11 cellular contexts compared by ENCODE assay signal in the genomic region with DNA sequence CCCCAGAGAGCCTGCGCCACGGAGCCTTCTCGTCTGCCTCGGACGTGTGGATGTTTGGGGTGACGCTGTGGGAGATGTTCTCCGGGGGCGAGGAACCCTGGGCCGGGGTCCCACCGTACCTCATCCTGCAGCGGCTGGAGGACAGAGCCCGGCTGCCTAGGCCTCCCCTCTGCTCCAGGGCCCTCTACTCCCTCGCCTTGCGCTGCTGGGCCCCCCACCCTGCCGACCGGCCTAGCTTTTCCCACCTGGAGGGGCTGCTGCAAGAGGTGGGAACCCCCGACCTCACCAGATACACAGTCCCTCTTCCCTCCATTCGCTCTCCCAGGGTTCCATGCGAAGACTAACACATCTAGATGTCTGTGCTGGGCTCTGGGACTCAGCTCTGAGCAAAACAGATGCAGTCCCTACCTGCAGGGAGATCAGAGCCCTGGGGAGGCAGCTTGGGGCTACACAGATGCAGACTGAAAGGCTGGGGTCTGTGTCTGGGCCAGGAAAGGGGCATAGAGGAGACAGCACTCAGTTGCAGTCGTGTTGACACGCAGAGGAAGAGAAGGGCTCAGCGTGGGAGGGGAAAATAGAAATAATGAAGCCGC. TPM values are rescaled to one million over a fixed set of nuclear protein-coding genes. Genes with fewer than 3 reads are reported as not detected.
DNase-seq lines count a peak whose midpoint lies in the region; ATAC-seq, FAIRE-seq and TF ChIP-seq lines count a peak whose summit lies in the region.
"Had no signal": no experiment of that assay in that cellular context is flagged by ENCODE, and none has a peak within 500 bp of the region (broad histone marks: within the 10 kb centered on the region; RNA-seq: fewer than 3 reads in every experiment).

No MANE protein-coding gene starts in this region.

- H4K20me1 ChIP-seq in astrocyte (ENCODE audit: insufficient read depth, low read length), result peaks cover 15% of the 10 kb centered on the region

- ATAC-seq in right cardiac atrium (peak in 1 of 2 donors; percentile 1), HG03571 (IDR thresholded peaks at IDR 0.05; ENCODE audit: unreplicated experiment) (no peak)

- H3K36me3 Mint-ChIP-seq in astrocyte (ENCODE audit: low read depth, unreplicated experiment), result peaks cover 9% of the 10 kb centered on the region

- H2AFZ ChIP-seq in astrocyte (ENCODE audit: low read depth, low read length), result peak overlapping the region; percentile 69

- H3K4me1 Mint-ChIP-seq in astrocyte (ENCODE audit: low read depth, unreplicated experiment), result no peaks in the 10 kb centered on the region

- H3K4me1 ChIP-seq in right cardiac atrium (ENCODE audit: control insufficient read depth, insufficient read depth, low read length) (peaks cover 3% of the 10 kb centered on the region), astrocyte (ENCODE audit: insufficient read depth, low read length) (peaks cover 19% of the 10 kb centered on the region), mononuclear cell (ENCODE audit: insufficient read depth, low read length) (peaks cover 15% of the 10 kb centered on the region), urinary bladder (ENCODE audit: insufficient read depth) (no peaks in the 10 kb centered on the region)

- H3K27me3 ChIP-seq in right cardiac atrium (ENCODE audit: control insufficient read depth, insufficient read depth) (no peaks in the 10 kb centered on the region), astrocyte (ENCODE audit: insufficient read depth, low read length) (peaks cover 39% of the 10 kb centered on the region), mononuclear cell (ENCODE audit: insufficient read depth, low read length) (peaks cover 32% of the 10 kb centered on the region)

- DNase-seq in right cardiac atrium, result no peak
- no peak for DNase-seq in cardiac septum (ENCODE audit: low spot score)
- DNase-seq in astrocyte (ENCODE audit: low read depth), result no peak
- no peak for DNase-seq in SKM-1 (lab: John Stamatoyannopoulos, UW; ENCODE audit: unreplicated experiment)
- no peak for DNase-seq in activated gamma-delta T cell treated with Interleukin-2 at 50 U/mL for 16 hours
- DNase-seq: DMS153 had no signal

- H3K27ac Mint-ChIP-seq in astrocyte (ENCODE audit: unreplicated experiment), result no peak overlapping the region

- no peak overlapping the region for H3K4me3 Mint-ChIP-seq in astrocyte (ENCODE audit: unreplicated experiment)

- no peak for FAIRE-seq in astrocyte (lab: Jason Lieb, UNC)

- H3K9me3 Mint-ChIP-seq in astrocyte (ENCODE audit: unreplicated experiment), result peaks cover 7% of the 10 kb centered on the region

- no peaks in the 10 kb centered on the region for H3K79me2 ChIP-seq in astrocyte (ENCODE audit: insufficient read depth, low read length)

- peak overlapping the region; percentile 50 for H3K9ac ChIP-seq in astrocyte (ENCODE audit: low read length)

- H3K9me3 ChIP-seq in right cardiac atrium (ENCODE audit: control insufficient read depth, low read length) (no peaks in the 10 kb centered on the region), astrocyte (ENCODE audit: insufficient read depth, low read depth, low read length) (peaks cover 2% of the 10 kb centered on the region), mononuclear cell (ENCODE audit: low read depth, low read length) (no peaks in the 10 kb centered on the region)

- H3K36me3 ChIP-seq in astrocyte (ENCODE audit: insufficient read depth, low read length) (peaks cover 8% of the 10 kb centered on the region), urinary bladder (ENCODE audit: insufficient read depth) (no peaks in the 10 kb centered on the region)

- intact Hi-C loops in right cardiac atrium (cut with DNase I) (no loop called here), cardiac septum (cut with DNase I) (no loop called here)

- TF ChIP-seq CTCF in astrocyte (IDR thresholded peaks at IDR 0.05; ENCODE audit: insufficient read depth, low read depth, low read length), result no peak

- whole genome bisulfite sequencing in right cardiac atrium, result 41% methylated on average over 23 of the region's 23 CpGs
- WGBS in urinary bladder, result 46% methylated on average over 23 of the region's 23 CpGs

- peaks cover 24% of the 10 kb centered on the region for H3K27me3 Mint-ChIP-seq in astrocyte (ENCODE audit: low read depth, unreplicated experiment)

- no peak overlapping the region for H3K27ac ChIP-seq in right cardiac atrium (ENCODE audit: low read length)
- no peak overlapping the region for H3K27ac ChIP-seq in astrocyte (ENCODE audit: low read depth, low read length)
- no peak overlapping the region for H3K27ac ChIP-seq in urinary bladder (ENCODE audit: low read depth)

- peak overlapping the region; percentile 16 for H3K4me3 ChIP-seq in right cardiac atrium (ENCODE audit: low read length)
- peak overlapping the region; percentile 57 for H3K4me3 ChIP-seq in astrocyte (ENCODE audit: insufficient read depth, low read depth, low read length)
- H3K4me3 ChIP-seq in mononuclear cell (ENCODE audit: low read length), result peak overlapping the region; percentile 39
- peak overlapping the region; percentile 16 for H3K4me3 ChIP-seq in urinary bladder (ENCODE audit: low read depth, low read length)

- H3K4me2 ChIP-seq in astrocyte (ENCODE audit: low read length), result peak overlapping the region; percentile 93

RNA-seq across cellular contexts. Expression of gene TNK1, which starts 3.7 kb away (rescaled TPM):
- total RNA-seq in right cardiac atrium (1 to 10 TPM; 2.1 to 3.6 (median 3.4) TPM), cardiac septum (2.0 TPM), astrocyte (0.36 and 1.6 TPM in 2 replicates), mononuclear cell (5.5 TPM), urinary bladder (1.2 TPM)
- polyA plus RNA-seq in right cardiac atrium (1.7 TPM), urinary bladder (4.8 TPM)
- total RNA-seq: LHCN-M2, myocyte had no signal

RNA-seq across cellular contexts. Expression of gene PLSCR3, which starts 9.7 kb away (rescaled TPM):
- 10 to 100 TPM; 19.8 to 25.0 (median 22.9) TPM for total RNA-seq in right cardiac atrium
- 25.9 TPM for polyA plus RNA-seq in right cardiac atrium
- 16.8 TPM for total RNA-seq in cardiac septum
- 65.7 and 67.6 TPM in 2 replicates for total RNA-seq in astrocyte
- total RNA-seq in mononuclear cell, result 21.6 TPM
- total RNA-seq in urinary bladder, result 14.4 TPM
- 56.3 TPM for polyA plus RNA-seq in urinary bladder

RNA-seq across cellular contexts. Expression of gene TMEM256, which starts 19.3 kb away (rescaled TPM):
- total RNA-seq in right cardiac atrium, result 100 to 1,000 TPM in 1 of 4 donors, 10 to 100 TPM in 3; 79.6 to 105 (median 97.3) TPM
- polyA plus RNA-seq in right cardiac atrium, result 210 TPM
- 67.7 TPM for total RNA-seq in cardiac septum
- total RNA-seq in astrocyte, result 45.7 and 52.9 TPM in 2 replicates
- 41.1 TPM for total RNA-seq in mononuclear cell
- 76.2 TPM for total RNA-seq in urinary bladder
- 113 TPM for polyA plus RNA-seq in urinary bladder

RNA-seq across cellular contexts. Expression of gene NLGN2, which starts 23.1 kb away (rescaled TPM):
- 10 to 100 TPM; 10.7 to 15.7 (median 14.1) TPM for total RNA-seq in right cardiac atrium
- 6.9 TPM for polyA plus RNA-seq in right cardiac atrium
- total RNA-seq in cardiac septum, result 11.0 TPM
- total RNA-seq in astrocyte, result 77.3 and 80.7 TPM in 2 replicates
- total RNA-seq in mononuclear cell, result 0.73 TPM
- total RNA-seq in urinary bladder, result 8.5 TPM
- 40.9 TPM for polyA plus RNA-seq in urinary bladder

RNA-seq across cellular contexts. Expression of gene TMEM95, which starts 29.6 kb away (rescaled TPM):
- total RNA-seq in right cardiac atrium (not detected), cardiac septum (not detected), astrocyte (0.30 TPM in 1 of 2 replicates, not detected in the other), mononuclear cell (not detected), urinary bladder (not detected)
- polyA plus RNA-seq in right cardiac atrium (not detected), urinary bladder (not detected)
- total RNA-seq: LHCN-M2, myocyte had no signal
